29 cellular contexts compared by ENCODE assay signal in genomic region chr21:14926186-14926585, GRCh38.
"Had no signal": no experiment of that assay in that cellular context is flagged by ENCODE, and none has a peak within 500 bp of the region (broad histone marks: within the 10 kb centered on the region; RNA-seq: fewer than 3 reads in every experiment).

No MANE protein-coding gene starts in this region.

- H3K4me1 Mint-ChIP-seq: activated naive CD8-positive, alpha-beta T cell treated with anti-CD3 and anti-CD28 coated beads for 36 hours; immature natural killer cell; stimulated activated effector memory CD8-positive, alpha-beta T cell treated with anti-CD3 and anti-CD28 coated beads, Interleukin-12 subunit alpha, Interleukin-12 subunit beta, amount 100 ng/mL, for 72 hours had no signal

- H3K27me3 ChIP-seq: colonic mucosa, esophagus squamous epithelium, right lobe of liver had no signal

- DNase-seq: activated CD4-positive, alpha-beta T cell treated with anti-CD3 and anti-CD28 coated beads for 4 hours; activated CD4-positive, alpha-beta T cell treated with anti-CD3 and anti-CD28 coated beads, Interleukin-2, amount 50 U/mL, for 4 hours; activated effector memory CD4-positive, alpha-beta T cell treated with anti-CD3 and anti-CD28 coated beads, Interleukin-2, amount 50 U/mL, for 16 hours; activated naive CD4-positive, alpha-beta T cell treated with anti-CD3 and anti-CD28 coated beads for 36 hours; activated naive CD8-positive, alpha-beta T cell treated with anti-CD3 and anti-CD28 coated beads for 36 hours; activated T-cell treated with anti-CD3 and anti-CD28 coated beads for 4 hours; cerebellar nuclear complex; colonic mucosa; effector CD8-positive, alpha-beta T cell; esophagus squamous epithelium; foreskin fibroblast; head of caudate nucleus; hypothalamus; immature natural killer cell; posterior cingulate gyrus; right lobe of liver; small intestine; stimulated activated CD4-positive, alpha-beta T cell treated with anti-CD3 and anti-CD28 coated beads, Interleukin-4, amount 100 ng/mL, for 24 hours; T-helper 9 cell had no signal

- FAIRE-seq: small intestine, TTC549, urothelium cell line had no signal

- H3K4me3 ChIP-seq: colonic mucosa, esophagus squamous epithelium, right lobe of liver, thoracic aorta had no signal

- H3K27ac Mint-ChIP-seq: activated naive CD4-positive, alpha-beta T cell treated with anti-CD3 and anti-CD28 coated beads for 36 hours; activated naive CD8-positive, alpha-beta T cell treated with anti-CD3 and anti-CD28 coated beads for 36 hours; immature natural killer cell; memory B cell; natural killer cell treated with Interleukin-12 subunit alpha and Interleukin-12 subunit beta and Interleukin-15 and Interleukin-18, amount 100 ng/mL, for 72 hours; stimulated activated effector memory CD8-positive, alpha-beta T cell treated with anti-CD3 and anti-CD28 coated beads, Interleukin-12 subunit alpha, Interleukin-12 subunit beta, amount 100 ng/mL, for 72 hours; stimulated activated naive CD8-positive, alpha-beta T cell treated with anti-CD3 and anti-CD28 coated beads, Interleukin-15, Interleukin-2, amounts not matched to agents 100 ng/mL and 50 ng/mL, for 24 hours; T-helper 1 cell treated with Interleukin-12 subunit alpha and Interleukin-12 subunit beta and Interleukin-4 antibody, amounts not matched to agents 30 μg/mL and 1 μg/mL, for 36 hours had no signal

- H3K27me3 Mint-ChIP-seq: memory B cell; stimulated activated naive CD8-positive, alpha-beta T cell treated with anti-CD3 and anti-CD28 coated beads, Interleukin-15, Interleukin-2, amounts not matched to agents 100 ng/mL and 50 ng/mL, for 24 hours had no signal

- H3K27ac ChIP-seq: colonic mucosa, epithelial cell of prostate, esophagus squamous epithelium, right lobe of liver, thoracic aorta, VCaP had no signal

- H3K4me1 ChIP-seq: colonic mucosa, right lobe of liver had no signal

- H3K36me3 Mint-ChIP-seq: activated naive CD8-positive, alpha-beta T cell treated with anti-CD3 and anti-CD28 coated beads for 36 hours; immature natural killer cell; memory B cell; natural killer cell treated with Interleukin-12 subunit alpha and Interleukin-12 subunit beta and Interleukin-15 and Interleukin-18, amount 100 ng/mL, for 72 hours; stimulated activated effector memory CD8-positive, alpha-beta T cell treated with anti-CD3 and anti-CD28 coated beads, Interleukin-12 subunit alpha, Interleukin-12 subunit beta, amount 100 ng/mL, for 72 hours had no signal

- H3K36me3 ChIP-seq: colonic mucosa, esophagus squamous epithelium, right lobe of liver, thoracic aorta had no signal

- H3K4me3 Mint-ChIP-seq: activated naive CD4-positive, alpha-beta T cell treated with anti-CD3 and anti-CD28 coated beads for 36 hours; activated naive CD8-positive, alpha-beta T cell treated with anti-CD3 and anti-CD28 coated beads for 36 hours; immature natural killer cell; memory B cell; natural killer cell treated with Interleukin-12 subunit alpha and Interleukin-12 subunit beta and Interleukin-15 and Interleukin-18, amount 100 ng/mL, for 72 hours; stimulated activated effector memory CD8-positive, alpha-beta T cell treated with anti-CD3 and anti-CD28 coated beads, Interleukin-12 subunit alpha, Interleukin-12 subunit beta, amount 100 ng/mL, for 72 hours; stimulated activated naive CD8-positive, alpha-beta T cell treated with anti-CD3 and anti-CD28 coated beads, Interleukin-15, Interleukin-2, amounts not matched to agents 100 ng/mL and 50 ng/mL, for 24 hours; T-helper 1 cell treated with Interleukin-12 subunit alpha and Interleukin-12 subunit beta and Interleukin-4 antibody, amounts not matched to agents 30 μg/mL and 1 μg/mL, for 36 hours had no signal

- H3K9me3 ChIP-seq: colonic mucosa, esophagus squamous epithelium, right lobe of liver, thoracic aorta had no signal

- H3K9me3 Mint-ChIP-seq: activated naive CD4-positive, alpha-beta T cell treated with anti-CD3 and anti-CD28 coated beads for 36 hours; activated naive CD8-positive, alpha-beta T cell treated with anti-CD3 and anti-CD28 coated beads for 36 hours; memory B cell; natural killer cell treated with Interleukin-12 subunit alpha and Interleukin-12 subunit beta and Interleukin-15 and Interleukin-18, amount 100 ng/mL, for 72 hours; stimulated activated effector memory CD8-positive, alpha-beta T cell treated with anti-CD3 and anti-CD28 coated beads, Interleukin-12 subunit alpha, Interleukin-12 subunit beta, amount 100 ng/mL, for 72 hours; stimulated activated naive CD8-positive, alpha-beta T cell treated with anti-CD3 and anti-CD28 coated beads, Interleukin-15, Interleukin-2, amounts not matched to agents 100 ng/mL and 50 ng/mL, for 24 hours; T-helper 1 cell treated with Interleukin-12 subunit alpha and Interleukin-12 subunit beta and Interleukin-4 antibody, amounts not matched to agents 30 μg/mL and 1 μg/mL, for 36 hours had no signal
